Comparison of ENCODE assay signal across 8 cellular contexts in genomic region chr12:130818381-130819247, GRCh38. TPM values are rescaled to one million over a fixed set of nuclear protein-coding genes. Genes with fewer than 3 reads are reported as not detected.
DNase-seq lines count a peak whose midpoint lies in the region; ATAC-seq and TF ChIP-seq lines count a peak whose summit lies in the region.

No MANE protein-coding gene starts in this region.

- TF ChIP-seq CTCF in GM13977 (IDR thresholded peaks at IDR 0.05; ENCODE audit: extremely low read depth, insufficient read depth, missing control alignments) = peak; percentile 92
- TF ChIP-seq CTCF in epithelial cell of proximal tubule (conservative IDR thresholded peaks at IDR 0.05; ENCODE audit: low read depth, low read length) = peak; percentile 67

- H3K27me3 Mint-ChIP-seq in naive thymus-derived CD8-positive, alpha-beta T cell = no peaks in the 10 kb centered on the region

- H3K4me3 Mint-ChIP-seq in naive thymus-derived CD8-positive, alpha-beta T cell = peak overlapping the region; percentile 84 to 96 (median 90)

- H3K36me3 Mint-ChIP-seq in naive thymus-derived CD8-positive, alpha-beta T cell = peaks cover 0 to 39% (median 6%) of the 10 kb centered on the region in 3 donors

- POLR2A ChIA-PET in naive thymus-derived CD8-positive, alpha-beta T cell (lab: Charles Lee) = no interaction called here

- ATAC-seq in HG02678 (IDR thresholded peaks at IDR 0.05; ENCODE audit: unreplicated experiment) = peak; percentile 89
- ATAC-seq in naive thymus-derived CD8-positive, alpha-beta T cell = peak; percentile 96 to 97

- peak overlapping the region in 9 of 10 donors; percentile 40 to 95 (median 80) for H3K27ac Mint-ChIP-seq in naive thymus-derived CD8-positive, alpha-beta T cell

- H3K9me3 Mint-ChIP-seq in naive thymus-derived CD8-positive, alpha-beta T cell = no peaks in the 10 kb centered on the region

- in situ Hi-C loops in GM13977 (cut with MboI; ENCODE audit: low pct_unique_long_range_greater_than_20kb, low sequenced_read_pairs, unreplicated experiment) = no loop called here

- peak; percentile 92 for DNase-seq in GM13977 (ENCODE audit: low spot score)
- DNase-seq in NCI-H2171 (lab: John Stamatoyannopoulos, UW) = peak; percentile 30
- DNase-seq in activated CD8-positive, alpha-beta memory T cell treated with anti-CD3 and anti-CD28 coated beads, Interleukin-2, amount 50 U/mL, for 48 hours = peak; percentile 95
- no peak for DNase-seq in epithelial cell of proximal tubule (ENCODE audit: low read depth)
- peak; percentile 56 to 85 (median 76) for DNase-seq in naive thymus-derived CD8-positive, alpha-beta T cell
- DNase-seq in stimulated activated naive CD4-positive, alpha-beta T cell (lab: John Stamatoyannopoulos, UW) = peak; percentile 50 to 78 (median 66)
- no peak for DNase-seq in NCI-H1694 (lab: John Stamatoyannopoulos, UW)

- H3K4me3 ChIP-seq in epithelial cell of proximal tubule (ENCODE audit: low read depth, low read length) = peak overlapping the region; percentile 62

- peaks cover 6 to 14% (median 10%) of the 10 kb centered on the region in 4 donors for H3K4me1 Mint-ChIP-seq in naive thymus-derived CD8-positive, alpha-beta T cell

RNA-seq across cellular contexts. Expression of gene STX2, which starts 20.4 kb away (rescaled TPM):
- 30.8 and 35.8 TPM in 2 replicates for total RNA-seq in epithelial cell of proximal tubule
- total RNA-seq in naive thymus-derived CD8-positive, alpha-beta T cell = 10 to 100 TPM; 29.4 to 29.9 TPM
- 1 to 10 TPM; 6.7 to 9.3 (median 9.2) TPM for polyA plus RNA-seq in naive thymus-derived CD8-positive, alpha-beta T cell

RNA-seq across cellular contexts. Expression of gene RAN, which starts 53.3 kb away (rescaled TPM):
- 614 and 901 TPM in 2 replicates for total RNA-seq in epithelial cell of proximal tubule
- 100 to 1,000 TPM; 325 to 331 TPM for total RNA-seq in naive thymus-derived CD8-positive, alpha-beta T cell
- 100 to 1,000 TPM; 522 to 578 (median 572) TPM for polyA plus RNA-seq in naive thymus-derived CD8-positive, alpha-beta T cell

Comparison
In these comparisons a context has a peak if more than half of its experiments do, and no peak if none do; other contexts are left out.
1. DNase-seq: peak in GM13977 (single experiment), NCI-H2171 (single experiment), activated CD8-positive, alpha-beta memory T cell treated with anti-CD3 and anti-CD28 coated beads, Interleukin-2, amount 50 U/mL, for 48 hours (single experiment), naive thymus-derived CD8-positive, alpha-beta T cell (10 of 10) and stimulated activated naive CD4-positive, alpha-beta T cell (6 of 6); none in epithelial cell of proximal tubule (single experiment) and NCI-H1694 (single experiment).